1 cellular context compared by ENCODE assay signal in genomic region chr17:47841488-47842308, GRCh38.
TF ChIP-seq lines count a peak whose summit lies in the region.

No MANE protein-coding gene starts in this region.

TF ChIP-seq in SK-N-SH, 30 proteins besides CTCF, POLR2A, EP300 and RAD21:
- TF ChIP-seq RCOR1 (IDR thresholded peaks at IDR 0.05; ENCODE audit: low read length) (0 out of 2 replicates have a peak, but pooled peaks have one; percentile 0), PBX3 (IDR thresholded peaks at IDR 0.05) (no peak)
